In genomic region chr6:93420163-93420806, GRCh38 we compare ENCODE assay signal across 8 cellular contexts. TPM values are rescaled to one million over a fixed set of nuclear protein-coding genes. Genes with fewer than 3 reads are reported as not detected.
DNase-seq lines count a peak whose midpoint lies in the region; ATAC-seq, FAIRE-seq and TF ChIP-seq lines count a peak whose summit lies in the region.

No MANE protein-coding gene starts in this region.

- intact Hi-C loops in esophagus squamous epithelium (cut with DNase I) (no loop called here), prostate gland (cut with DNase I) (loop anchor here (10.0 kb wide), 2 partner anchors 625 to 655 kb away; no protein-coding TSS in a partner anchor)

- H3K9me2 ChIP-seq in GM23338 (ENCODE audit: insufficient read depth): no peaks in the 10 kb centered on the region

- ATAC-seq in GM23338 (no peak), GM21737 (IDR thresholded peaks at IDR 0.05; ENCODE audit: unreplicated experiment) (no peak)

- FAIRE-seq in small intestine (lab: Jason Lieb, UNC): no peak

- 12 to 13% methylated on average over 14 of the region's 14 CpGs for WGBS in esophagus squamous epithelium, 2 donors
- whole genome bisulfite sequencing in prostate gland: 2% methylated on average over 14 of the region's 14 CpGs
- WGBS in small intestine, 3 donors: 8 to 19% (median 10%) methylated on average over 14 of the region's 14 CpGs

- H3K36me3 ChIP-seq in GM23338 (ENCODE audit: insufficient read depth): no peaks in the 10 kb centered on the region
- no peaks in the 10 kb centered on the region for H3K36me3 ChIP-seq in esophagus squamous epithelium
- no peaks in the 10 kb centered on the region for H3K36me3 ChIP-seq in prostate gland
- no peaks in the 10 kb centered on the region for H3K36me3 ChIP-seq in small intestine (ENCODE audit: control insufficient read depth in 2 of 2, insufficient read depth in 2 of 2, low read length in 2 of 2)

- TF ChIP-seq CTCF in GM23338 (conservative IDR thresholded peaks at IDR 0.05; ENCODE audit: low read depth in 2 of 2) (no peak), esophagus squamous epithelium (IDR thresholded peaks at IDR 0.05) (no peak), prostate gland (IDR thresholded peaks at IDR 0.05) (no peak)

- H3F3A ChIP-seq in GM23338 (replicated peaks; ENCODE audit: low read depth): no peaks in the 10 kb centered on the region

- H3K4me1 ChIP-seq in GM23338 (ENCODE audit: insufficient read depth) (peaks cover 19% of the 10 kb centered on the region), esophagus squamous epithelium (peaks cover 18 to 43% (median 19%) of the 10 kb centered on the region in 3 donors), prostate gland (replicated peaks) (no peaks in the 10 kb centered on the region), small intestine (ENCODE audit: control insufficient read depth in 2 of 2, insufficient read depth in 1 of 2, low read depth in 1 of 2, low read length in 1 of 2) (peaks cover 0 to 2% of the 10 kb centered on the region in 2 donors)

- TF ChIP-seq POLR2A in esophagus squamous epithelium (IDR thresholded peaks at IDR 0.05) (no peak), prostate gland (IDR thresholded peaks at IDR 0.05) (no peak)

- peaks cover 3% of the 10 kb centered on the region for H4K20me1 ChIP-seq in GM23338 (replicated peaks; ENCODE audit: insufficient read depth)

- peak overlapping the region; percentile 75 for H3K4me2 ChIP-seq in GM23338

- H3K9me3 Mint-ChIP-seq in GM23338: no peaks in the 10 kb centered on the region

- peaks cover 31% of the 10 kb centered on the region for H3K27me3 Mint-ChIP-seq in GM23338 (ENCODE audit: insufficient read depth, low read depth, poor library complexity)

- no peaks in the 10 kb centered on the region for H3K79me2 ChIP-seq in GM23338 (replicated peaks; ENCODE audit: insufficient read depth)

- peak overlapping the region; percentile 74 for H3K27ac Mint-ChIP-seq in GM23338

- peak; percentile 52 for DNase-seq in GM23338 (ENCODE audit: low spot score)
- peak; percentile 72 for DNase-seq in NCI-H748 (lab: John Stamatoyannopoulos, UW; ENCODE audit: unreplicated experiment)
- no peak for DNase-seq in esophagus squamous epithelium (lab: John Stamatoyannopoulos, UW)
- DNase-seq in prostate gland (ENCODE audit: low spot score): no peak
- DNase-seq in NCI-H2227 treated with DMSO at 0.1 percent for 48 hours (lab: John Stamatoyannopoulos, UW): no peak
- DNase-seq in NCI-H1092 treated with DMSO at 0.1 percent for 48 hours (lab: John Stamatoyannopoulos, UW): no peak
- no peak for DNase-seq in small intestine

- H3K27me3 ChIP-seq in GM23338 (ENCODE audit: insufficient read depth) (peaks cover 46% of the 10 kb centered on the region), esophagus squamous epithelium (peaks cover 0 to 80% (median 15%) of the 10 kb centered on the region in 4 donors), prostate gland (replicated peaks; ENCODE audit: insufficient read depth) (no peaks in the 10 kb centered on the region), small intestine (ENCODE audit: control insufficient read depth in 2 of 2, insufficient read depth in 2 of 2, low read length in 2 of 2) (peaks cover 4 to 14% of the 10 kb centered on the region in 2 donors)

- H2AFZ ChIP-seq in GM23338: peak overlapping the region; percentile 48; the same call in 1 of the 2 replicates

- peak overlapping the region; percentile 75 for H3K27ac ChIP-seq in GM23338 (ENCODE audit: low read depth)
- H3K27ac ChIP-seq in esophagus squamous epithelium: peak overlapping the region in 2 of 4 donors; percentile 34 to 64
- H3K27ac ChIP-seq in prostate gland: peak overlapping the region; percentile 63 to 70
- H3K27ac ChIP-seq in small intestine (ENCODE audit: low read depth in 1 of 2, low read length in 1 of 2): no peak overlapping the region

- peaks cover 19% of the 10 kb centered on the region for H3K4me1 Mint-ChIP-seq in GM23338

- no peaks in the 10 kb centered on the region; the same call in 2 of the 3 replicates for H3K36me3 Mint-ChIP-seq in GM23338 (ENCODE audit: low read depth)

- H3K4me3 ChIP-seq in GM23338 (peak overlapping the region; percentile 62), esophagus squamous epithelium (peak overlapping the region in 3 of 4 donors; percentile 43 to 58 (median 56)), prostate gland (peak overlapping the region; percentile 50 to 52), small intestine (ENCODE audit: low read depth in 1 of 2, low read length in 2 of 2) (no peak overlapping the region)

- H3K9me3 ChIP-seq in esophagus squamous epithelium: no peaks in the 10 kb centered on the region
- H3K9me3 ChIP-seq in prostate gland: no peaks in the 10 kb centered on the region
- no peaks in the 10 kb centered on the region for H3K9me3 ChIP-seq in small intestine (ENCODE audit: control insufficient read depth, low read depth)

- peak overlapping the region; percentile 93 for H3K4me3 Mint-ChIP-seq in GM23338

TF ChIP-seq in GM23338, 12 proteins besides CTCF, POLR2A, EP300 and RAD21 (continues in another document):
- no peak for TF ChIP-seq ZNF114 (CRISPR knock-in tag; IDR thresholded peaks at IDR 0.05)
- no peak for TF ChIP-seq ETS1 (IDR thresholded peaks at IDR 0.05)
- no peak for TF ChIP-seq CREB1 (CRISPR knock-in tag; IDR thresholded peaks at IDR 0.05; ENCODE audit: low read depth)
- TF ChIP-seq NANOG (IDR thresholded peaks at IDR 0.05; ENCODE audit: borderline replicate concordance): no peak
- TF ChIP-seq EZH2phosphoT487 (IDR thresholded peaks at IDR 0.05; ENCODE audit: unreplicated experiment): no peak
- no peak for TF ChIP-seq ZNF331 (CRISPR knock-in tag; IDR thresholded peaks at IDR 0.05; ENCODE audit: low read depth)
- no peak for TF ChIP-seq JUNB (IDR thresholded peaks at IDR 0.05; ENCODE audit: unreplicated experiment)
- no peak for TF ChIP-seq REST (IDR thresholded peaks at IDR 0.05; ENCODE audit: unreplicated experiment)
- no peak for TF ChIP-seq EZH2 (IDR thresholded peaks at IDR 0.05; ENCODE audit: low read depth, unreplicated experiment)
- no peak for TF ChIP-seq STAT1 (IDR thresholded peaks at IDR 0.05; ENCODE audit: unreplicated experiment)
- TF ChIP-seq POLR2AphosphoS5 (IDR thresholded peaks at IDR 0.05; ENCODE audit: low read depth): no peak

RNA-seq across cellular contexts. Expression of gene EPHA7, which starts 0.9 kb away (rescaled TPM):
- total RNA-seq in GM23338 (2014; rRNA removed; shearing (Covaris generic)): 7.3 TPM in 2 replicates
- polyA plus RNA-seq in GM23338 (2016; fragmentation: Nextera tagmentation; extraction: Ambion mirVana): 1.4 and 3.3 TPM in 2 replicates
- total RNA-seq in esophagus squamous epithelium: under 1 TPM in 3 of 4 donors, not detected in 1; 0.11 to 0.95 (median 0.47) TPM
- 1 to 10 TPM; 5.9 to 8.7 TPM for total RNA-seq in prostate gland
- 1 to 10 TPM in 1 of 3 donors, under 1 TPM in 1, not detected in 1; 0.27 to 1.1 TPM for polyA plus RNA-seq in small intestine

Comparison
In these comparisons a context has a peak if more than half of its experiments do, and no peak if none do; other contexts are left out.
1. DNase-seq: peak in GM23338 (single experiment) and NCI-H748 (single experiment); none in esophagus squamous epithelium (single experiment), prostate gland (single experiment), NCI-H2227 treated with DMSO at 0.1 percent for 48 hours (single experiment), NCI-H1092 treated with DMSO at 0.1 percent for 48 hours (single experiment) and small intestine (single experiment).
2. H3K27ac ChIP-seq: peak in GM23338 (single experiment) and prostate gland (2 of 2); none in small intestine (0 of 2).
3. H3K4me3 ChIP-seq: peak in GM23338 (single experiment), esophagus squamous epithelium (3 of 4) and prostate gland (2 of 2); none in small intestine (0 of 2).